Comparison of ENCODE assay signal across 1 cellular context in genomic region chr1:169121146-169121923, GRCh38.
A peak's percentile ranks its signal among the peaks of the same experiment; 100 is the strongest.
TF ChIP-seq lines count a peak whose summit lies in the region.

No MANE protein-coding gene starts in this region.

TF ChIP-seq in HepG2, 621 proteins besides CTCF, POLR2A, EP300 and RAD21:
- peak; percentile 37; the same call in 1 of the 2 replicates for TF ChIP-seq FOXP4 (CRISPR knock-in tag; IDR thresholded peaks at IDR 0.05)
- TF ChIP-seq FOXA3 (CRISPR knock-in tag; IDR thresholded peaks at IDR 0.05) = peak; percentile 42; the same call in 1 of the 2 replicates
- TF ChIP-seq ZFY (CRISPR knock-in tag; IDR thresholded peaks at IDR 0.05) = no peak
- TF ChIP-seq ZNF816 (CRISPR knock-in tag; IDR thresholded peaks at IDR 0.05; ENCODE audit: borderline replicate concordance) = no peak
- no peak for TF ChIP-seq SRSF4 (IDR thresholded peaks at IDR 0.05; ENCODE audit: low read depth, low read length, poor library complexity, severe bottlenecking)
- TF ChIP-seq TBX2 (CRISPR knock-in tag; IDR thresholded peaks at IDR 0.05; ENCODE audit: borderline replicate concordance) = peak; percentile 28; the same call in 1 of the 2 replicates
- TF ChIP-seq NR2F6 (IDR thresholded peaks at IDR 0.05) = 0 out of 2 replicates have a peak, but pooled peaks have one; percentile 10
- TF ChIP-seq NR2F6 (CRISPR knock-in tag; IDR thresholded peaks at IDR 0.05) = no peak
- 0 out of 2 replicates have a peak, but pooled peaks have one; percentile 31 for TF ChIP-seq ZNF275 (CRISPR knock-in tag; IDR thresholded peaks at IDR 0.05; ENCODE audit: borderline replicate concordance)
- TF ChIP-seq ZSCAN29 (CRISPR knock-in tag; conservative IDR thresholded peaks at IDR 0.05) = no peak
- 0 out of 2 replicates have a peak, but pooled peaks have one; percentile 30 for TF ChIP-seq ZNF317 (CRISPR knock-in tag; IDR thresholded peaks at IDR 0.05)
- no peak for TF ChIP-seq ZC3H13 (CRISPR knock-in tag; IDR thresholded peaks at IDR 0.05)
- TF ChIP-seq ATF7 (IDR thresholded peaks at IDR 0.05) = no peak
- TF ChIP-seq ATF7 (CRISPR knock-in tag; IDR thresholded peaks at IDR 0.05) = no peak
